1 cellular context compared by ENCODE assay signal in the genomic region with DNA sequence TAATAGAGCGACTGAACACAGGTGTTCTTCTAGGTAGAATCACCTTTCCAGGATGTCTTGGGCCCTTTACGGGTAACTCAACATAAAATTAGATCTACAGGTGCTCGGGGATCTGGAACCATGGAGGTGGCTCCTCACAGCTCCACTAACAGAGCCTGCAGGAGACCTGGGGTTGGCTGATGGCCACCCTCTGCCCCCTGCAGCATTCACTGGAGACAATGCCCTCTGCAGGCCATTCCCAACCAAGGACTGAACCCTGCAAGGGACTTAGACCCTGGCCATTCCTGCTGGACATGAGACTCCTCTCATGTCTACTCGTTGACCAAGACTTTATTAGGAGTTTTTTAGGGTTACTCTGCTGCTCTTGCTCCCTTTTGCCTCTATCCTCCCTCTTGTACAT.
TF ChIP-seq lines count a peak whose summit lies in the region.

No MANE protein-coding gene starts in this region.

TF ChIP-seq in HepG2, 621 proteins besides CTCF, POLR2A, EP300 and RAD21 (continued from another document and continues in another):
- TF ChIP-seq ZNF841 (CRISPR knock-in tag; IDR thresholded peaks at IDR 0.05; ENCODE audit: borderline replicate concordance), result no peak
- TF ChIP-seq ZNF296 (CRISPR knock-in tag; conservative IDR thresholded peaks at IDR 0.05), result no peak
- no peak for TF ChIP-seq ZNF138 (CRISPR knock-in tag; IDR thresholded peaks at IDR 0.05; ENCODE audit: low read depth)
- 0 out of 4 replicates have a peak, but pooled peaks of 1 of the 2 experiments have one; percentile 20 for TF ChIP-seq KLF16 (CRISPR knock-in tag; IDR thresholded peaks at IDR 0.05)
- TF ChIP-seq, protein P1, sequence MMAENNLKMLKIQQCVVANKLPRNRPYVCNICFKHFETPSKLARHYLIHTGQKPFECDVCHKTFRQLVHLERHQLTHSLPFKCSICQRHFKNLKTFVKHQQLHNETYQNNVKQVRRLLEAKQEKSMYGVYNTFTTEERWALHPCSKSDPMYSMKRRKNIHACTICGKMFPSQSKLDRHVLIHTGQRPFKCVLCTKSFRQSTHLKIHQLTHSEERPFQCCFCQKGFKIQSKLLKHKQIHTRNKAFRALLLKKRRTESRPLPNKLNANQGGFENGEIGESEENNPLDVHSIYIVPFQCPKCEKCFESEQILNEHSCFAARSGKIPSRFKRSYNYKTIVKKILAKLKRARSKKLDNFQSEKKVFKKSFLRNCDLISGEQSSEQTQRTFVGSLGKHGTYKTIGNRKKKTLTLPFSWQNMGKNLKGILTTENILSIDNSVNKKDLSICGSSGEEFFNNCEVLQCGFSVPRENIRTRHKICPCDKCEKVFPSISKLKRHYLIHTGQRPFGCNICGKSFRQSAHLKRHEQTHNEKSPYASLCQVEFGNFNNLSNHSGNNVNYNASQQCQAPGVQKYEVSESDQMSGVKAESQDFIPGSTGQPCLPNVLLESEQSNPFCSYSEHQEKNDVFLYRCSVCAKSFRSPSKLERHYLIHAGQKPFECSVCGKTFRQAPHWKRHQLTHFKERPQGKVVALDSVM (CRISPR knock-in tag; IDR thresholded peaks at IDR 0.05), result no peak
- TF ChIP-seq ZNF350 (CRISPR knock-in tag; IDR thresholded peaks at IDR 0.05; ENCODE audit: borderline replicate concordance, low read depth), result peak; percentile 31; the same call in 1 of the 2 replicates
- no peak for TF ChIP-seq ISX (CRISPR knock-in tag; conservative IDR thresholded peaks at IDR 0.05)
- no peak for TF ChIP-seq PITX1 (CRISPR knock-in tag; IDR thresholded peaks at IDR 0.05)
- TF ChIP-seq HHEX (CRISPR knock-in tag; IDR thresholded peaks at IDR 0.05), result no peak
- 0 out of 2 replicates have a peak, but pooled peaks have one; percentile 24 for TF ChIP-seq GATAD1 (CRISPR knock-in tag; IDR thresholded peaks at IDR 0.05)
- no peak for TF ChIP-seq CHD4 (IDR thresholded peaks at IDR 0.05; ENCODE audit: borderline replicate concordance, low read length)
- TF ChIP-seq, protein P2, sequence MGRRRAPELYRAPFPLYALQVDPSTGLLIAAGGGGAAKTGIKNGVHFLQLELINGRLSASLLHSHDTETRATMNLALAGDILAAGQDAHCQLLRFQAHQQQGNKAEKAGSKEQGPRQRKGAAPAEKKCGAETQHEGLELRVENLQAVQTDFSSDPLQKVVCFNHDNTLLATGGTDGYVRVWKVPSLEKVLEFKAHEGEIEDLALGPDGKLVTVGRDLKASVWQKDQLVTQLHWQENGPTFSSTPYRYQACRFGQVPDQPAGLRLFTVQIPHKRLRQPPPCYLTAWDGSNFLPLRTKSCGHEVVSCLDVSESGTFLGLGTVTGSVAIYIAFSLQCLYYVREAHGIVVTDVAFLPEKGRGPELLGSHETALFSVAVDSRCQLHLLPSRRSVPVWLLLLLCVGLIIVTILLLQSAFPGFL (CRISPR knock-in tag; IDR thresholded peaks at IDR 0.05), result no peak
- no peak for TF ChIP-seq MIXL1 (CRISPR knock-in tag; IDR thresholded peaks at IDR 0.05)
- TF ChIP-seq, protein P3, sequence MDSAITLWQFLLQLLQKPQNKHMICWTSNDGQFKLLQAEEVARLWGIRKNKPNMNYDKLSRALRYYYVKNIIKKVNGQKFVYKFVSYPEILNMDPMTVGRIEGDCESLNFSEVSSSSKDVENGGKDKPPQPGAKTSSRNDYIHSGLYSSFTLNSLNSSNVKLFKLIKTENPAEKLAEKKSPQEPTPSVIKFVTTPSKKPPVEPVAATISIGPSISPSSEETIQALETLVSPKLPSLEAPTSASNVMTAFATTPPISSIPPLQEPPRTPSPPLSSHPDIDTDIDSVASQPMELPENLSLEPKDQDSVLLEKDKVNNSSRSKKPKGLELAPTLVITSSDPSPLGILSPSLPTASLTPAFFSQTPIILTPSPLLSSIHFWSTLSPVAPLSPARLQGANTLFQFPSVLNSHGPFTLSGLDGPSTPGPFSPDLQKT (CRISPR knock-in tag; IDR thresholded peaks at IDR 0.05; ENCODE audit: borderline replicate concordance), result no peak
- TF ChIP-seq ZNF460 (CRISPR knock-in tag; IDR thresholded peaks at IDR 0.05; ENCODE audit: borderline replicate concordance), result no peak
- TF ChIP-seq ZNF703 (CRISPR knock-in tag; IDR thresholded peaks at IDR 0.05; ENCODE audit: borderline replicate concordance), result no peak
- TF ChIP-seq, protein P4, sequence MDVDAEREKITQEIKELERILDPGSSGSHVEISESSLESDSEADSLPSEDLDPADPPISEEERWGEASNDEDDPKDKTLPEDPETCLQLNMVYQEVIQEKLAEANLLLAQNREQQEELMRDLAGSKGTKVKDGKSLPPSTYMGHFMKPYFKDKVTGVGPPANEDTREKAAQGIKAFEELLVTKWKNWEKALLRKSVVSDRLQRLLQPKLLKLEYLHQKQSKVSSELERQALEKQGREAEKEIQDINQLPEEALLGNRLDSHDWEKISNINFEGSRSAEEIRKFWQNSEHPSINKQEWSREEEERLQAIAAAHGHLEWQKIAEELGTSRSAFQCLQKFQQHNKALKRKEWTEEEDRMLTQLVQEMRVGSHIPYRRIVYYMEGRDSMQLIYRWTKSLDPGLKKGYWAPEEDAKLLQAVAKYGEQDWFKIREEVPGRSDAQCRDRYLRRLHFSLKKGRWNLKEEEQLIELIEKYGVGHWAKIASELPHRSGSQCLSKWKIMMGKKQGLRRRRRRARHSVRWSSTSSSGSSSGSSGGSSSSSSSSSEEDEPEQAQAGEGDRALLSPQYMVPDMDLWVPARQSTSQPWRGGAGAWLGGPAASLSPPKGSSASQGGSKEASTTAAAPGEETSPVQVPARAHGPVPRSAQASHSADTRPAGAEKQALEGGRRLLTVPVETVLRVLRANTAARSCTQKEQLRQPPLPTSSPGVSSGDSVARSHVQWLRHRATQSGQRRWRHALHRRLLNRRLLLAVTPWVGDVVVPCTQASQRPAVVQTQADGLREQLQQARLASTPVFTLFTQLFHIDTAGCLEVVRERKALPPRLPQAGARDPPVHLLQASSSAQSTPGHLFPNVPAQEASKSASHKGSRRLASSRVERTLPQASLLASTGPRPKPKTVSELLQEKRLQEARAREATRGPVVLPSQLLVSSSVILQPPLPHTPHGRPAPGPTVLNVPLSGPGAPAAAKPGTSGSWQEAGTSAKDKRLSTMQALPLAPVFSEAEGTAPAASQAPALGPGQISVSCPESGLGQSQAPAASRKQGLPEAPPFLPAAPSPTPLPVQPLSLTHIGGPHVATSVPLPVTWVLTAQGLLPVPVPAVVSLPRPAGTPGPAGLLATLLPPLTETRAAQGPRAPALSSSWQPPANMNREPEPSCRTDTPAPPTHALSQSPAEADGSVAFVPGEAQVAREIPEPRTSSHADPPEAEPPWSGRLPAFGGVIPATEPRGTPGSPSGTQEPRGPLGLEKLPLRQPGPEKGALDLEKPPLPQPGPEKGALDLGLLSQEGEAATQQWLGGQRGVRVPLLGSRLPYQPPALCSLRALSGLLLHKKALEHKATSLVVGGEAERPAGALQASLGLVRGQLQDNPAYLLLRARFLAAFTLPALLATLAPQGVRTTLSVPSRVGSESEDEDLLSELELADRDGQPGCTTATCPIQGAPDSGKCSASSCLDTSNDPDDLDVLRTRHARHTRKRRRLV (CRISPR knock-in tag; IDR thresholded peaks at IDR 0.05), result no peak
- TF ChIP-seq ERF (CRISPR knock-in tag; IDR thresholded peaks at IDR 0.05), result no peak
- TF ChIP-seq PHF5A (CRISPR knock-in tag; IDR thresholded peaks at IDR 0.05; ENCODE audit: low read depth, unreplicated experiment), result no peak
- TF ChIP-seq ZNF263 (CRISPR knock-in tag; IDR thresholded peaks at IDR 0.05), result no peak
- no peak for TF ChIP-seq ZNF121 (CRISPR knock-in tag; IDR thresholded peaks at IDR 0.05)
- TF ChIP-seq ZFY (CRISPR knock-in tag; IDR thresholded peaks at IDR 0.05), result no peak
- TF ChIP-seq SATB2 (CRISPR knock-in tag; IDR thresholded peaks at IDR 0.05), result no peak
- TF ChIP-seq GATAD2A (CRISPR knock-in tag; IDR thresholded peaks at IDR 0.05), result 0 out of 2 replicates have a peak, but pooled peaks have one; percentile 28
- no peak for TF ChIP-seq ZBTB20 (CRISPR knock-in tag; IDR thresholded peaks at IDR 0.05; ENCODE audit: borderline replicate concordance, low read depth)
- TF ChIP-seq ZNF256 (CRISPR knock-in tag; conservative IDR thresholded peaks at IDR 0.05), result no peak
- TF ChIP-seq ZNF232 (CRISPR knock-in tag; IDR thresholded peaks at IDR 0.05; ENCODE audit: borderline replicate concordance), result no peak
- no peak for TF ChIP-seq YEATS2 (CRISPR knock-in tag; IDR thresholded peaks at IDR 0.05; ENCODE audit: borderline replicate concordance)
- no peak for TF ChIP-seq PAF1 (CRISPR knock-in tag; IDR thresholded peaks at IDR 0.05)
- no peak for TF ChIP-seq PPARG (CRISPR knock-in tag; conservative IDR thresholded peaks at IDR 0.05)
- TF ChIP-seq AKAP8 (CRISPR knock-in tag; IDR thresholded peaks at IDR 0.05), result no peak
- TF ChIP-seq, protein P5, sequence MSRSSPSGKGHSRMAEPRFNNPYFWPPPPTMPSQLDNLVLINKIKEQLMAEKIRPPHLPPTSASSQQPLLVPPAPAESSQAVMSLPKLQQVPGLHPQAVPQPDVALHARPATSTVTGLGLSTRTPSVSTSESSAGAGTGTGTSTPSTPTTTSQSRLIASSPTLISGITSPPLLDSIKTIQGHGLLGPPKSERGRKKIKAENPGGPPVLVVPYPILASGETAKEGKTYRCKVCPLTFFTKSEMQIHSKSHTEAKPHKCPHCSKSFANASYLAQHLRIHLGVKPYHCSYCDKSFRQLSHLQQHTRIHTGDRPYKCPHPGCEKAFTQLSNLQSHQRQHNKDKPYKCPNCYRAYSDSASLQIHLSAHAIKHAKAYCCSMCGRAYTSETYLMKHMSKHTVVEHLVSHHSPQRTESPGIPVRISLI (CRISPR knock-in tag; IDR thresholded peaks at IDR 0.05; ENCODE audit: borderline replicate concordance), result no peak
- no peak for TF ChIP-seq SOX5 (CRISPR knock-in tag; IDR thresholded peaks at IDR 0.05; ENCODE audit: borderline replicate concordance)
- no peak for TF ChIP-seq ZNF292 (CRISPR knock-in tag; IDR thresholded peaks at IDR 0.05; ENCODE audit: borderline replicate concordance, low read depth)
- no peak for TF ChIP-seq ZFAT (CRISPR knock-in tag; conservative IDR thresholded peaks at IDR 0.05)
- TF ChIP-seq ZBTB7B (CRISPR knock-in tag; IDR thresholded peaks at IDR 0.05), result no peak
- no peak for TF ChIP-seq SALL2 (CRISPR knock-in tag; IDR thresholded peaks at IDR 0.05)
- TF ChIP-seq BHLHE40 (IDR thresholded peaks at IDR 0.05; ENCODE audit: low read length), result no peak
- no peak for TF ChIP-seq BCL6 (CRISPR knock-in tag; IDR thresholded peaks at IDR 0.05)
- TF ChIP-seq MED1 (CRISPR knock-in tag; IDR thresholded peaks at IDR 0.05), result no peak
- TF ChIP-seq HES4 (CRISPR knock-in tag; IDR thresholded peaks at IDR 0.05; ENCODE audit: borderline replicate concordance), result no peak
- TF ChIP-seq RCOR2 (CRISPR knock-in tag; IDR thresholded peaks at IDR 0.05), result no peak
- no peak for TF ChIP-seq RFXAP (CRISPR knock-in tag; IDR thresholded peaks at IDR 0.05; ENCODE audit: borderline replicate concordance)
- TF ChIP-seq, protein P6, sequence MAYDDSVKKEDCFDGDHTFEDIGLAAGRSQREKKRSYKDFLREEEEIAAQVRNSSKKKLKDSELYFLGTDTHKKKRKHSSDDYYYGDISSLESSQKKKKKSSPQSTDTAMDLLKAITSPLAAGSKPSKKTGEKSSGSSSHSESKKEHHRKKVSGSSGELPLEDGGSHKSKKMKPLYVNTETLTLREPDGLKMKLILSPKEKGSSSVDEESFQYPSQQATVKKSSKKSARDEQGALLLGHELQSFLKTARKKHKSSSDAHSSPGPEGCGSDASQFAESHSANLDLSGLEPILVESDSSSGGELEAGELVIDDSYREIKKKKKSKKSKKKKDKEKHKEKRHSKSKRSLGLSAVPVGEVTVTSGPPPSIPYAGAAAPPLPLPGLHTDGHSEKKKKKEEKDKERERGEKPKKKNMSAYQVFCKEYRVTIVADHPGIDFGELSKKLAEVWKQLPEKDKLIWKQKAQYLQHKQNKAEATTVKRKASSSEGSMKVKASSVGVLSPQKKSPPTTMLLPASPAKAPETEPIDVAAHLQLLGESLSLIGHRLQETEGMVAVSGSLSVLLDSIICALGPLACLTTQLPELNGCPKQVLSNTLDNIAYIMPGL (CRISPR knock-in tag; IDR thresholded peaks at IDR 0.05; ENCODE audit: borderline replicate concordance in 1 of 2, low read depth in 1 of 2), result peak; percentile 66; a peak in 3 of 4 replicates
- TF ChIP-seq SRF (IDR thresholded peaks at IDR 0.05; ENCODE audit: low read depth, low read length), result no peak
- no peak for TF ChIP-seq ZNF678 (CRISPR knock-in tag; IDR thresholded peaks at IDR 0.05)
- TF ChIP-seq RXRB (CRISPR knock-in tag; IDR thresholded peaks at IDR 0.05; ENCODE audit: borderline replicate concordance), result peak; percentile 30; the same call in 1 of the 2 replicates
- TF ChIP-seq EEA1 (CRISPR knock-in tag; IDR thresholded peaks at IDR 0.05; ENCODE audit: borderline replicate concordance), result no peak
- TF ChIP-seq NFKBIZ (CRISPR knock-in tag; IDR thresholded peaks at IDR 0.05), result no peak
- TF ChIP-seq ZNF331 (CRISPR knock-in tag; IDR thresholded peaks at IDR 0.05), result peak; percentile 45; the same call in 1 of the 2 replicates
